ENCODE assay signal across 1 cellular context in genomic region chr2:218615868-218616315, GRCh38.
TF ChIP-seq lines count a peak whose summit lies in the region.

No MANE protein-coding gene starts in this region.

TF ChIP-seq in HepG2, 621 proteins besides CTCF, POLR2A, EP300 and RAD21 (continued from another document):
- TF ChIP-seq GATAD2A (CRISPR knock-in tag; IDR thresholded peaks at IDR 0.05) (0 out of 2 replicates have a peak, but pooled peaks have one; percentile 15), FOSL2 (CRISPR knock-in tag; IDR thresholded peaks at IDR 0.05) (0 out of 2 replicates have a peak, but pooled peaks have one; percentile 6), NFKB2 (CRISPR knock-in tag; IDR thresholded peaks at IDR 0.05; ENCODE audit: borderline replicate concordance) (0 out of 2 replicates have a peak, but pooled peaks have one; percentile 35), ZNF891 (CRISPR knock-in tag; IDR thresholded peaks at IDR 0.05) (peak; percentile 61; the same call in 1 of the 2 replicates), HNRNPL (IDR thresholded peaks at IDR 0.05; ENCODE audit: low read depth, low read length) (peak; percentile 88), ARID4A (CRISPR knock-in tag; IDR thresholded peaks at IDR 0.05; ENCODE audit: borderline replicate concordance) (peak; percentile 33; the same call in 1 of the 2 replicates), ZNF326 (CRISPR knock-in tag; IDR thresholded peaks at IDR 0.05; ENCODE audit: borderline replicate concordance) (no peak), HMGXB4 (CRISPR knock-in tag; IDR thresholded peaks at IDR 0.05; ENCODE audit: borderline replicate concordance in 1 of 2, low read depth in 1 of 2) (no peak), ELK4 (CRISPR knock-in tag; IDR thresholded peaks at IDR 0.05; ENCODE audit: borderline replicate concordance) (no peak), ARID5B (CRISPR knock-in tag; IDR thresholded peaks at IDR 0.05) (0 out of 2 replicates have a peak, but pooled peaks have one; percentile 21), ZNF772 (CRISPR knock-in tag; IDR thresholded peaks at IDR 0.05) (no peak), HIC2 (CRISPR knock-in tag; IDR thresholded peaks at IDR 0.05; ENCODE audit: low read depth) (peak; percentile 89), CREB1 (IDR thresholded peaks at IDR 0.05) (no peak), CREB1 (CRISPR knock-in tag; IDR thresholded peaks at IDR 0.05) (no peak), ZNF687 (CRISPR knock-in tag; IDR thresholded peaks at IDR 0.05) (peak; percentile 45; the same call in 1 of the 2 replicates)
